Comparison of ENCODE assay signal across 6 cellular contexts in the genomic region with DNA sequence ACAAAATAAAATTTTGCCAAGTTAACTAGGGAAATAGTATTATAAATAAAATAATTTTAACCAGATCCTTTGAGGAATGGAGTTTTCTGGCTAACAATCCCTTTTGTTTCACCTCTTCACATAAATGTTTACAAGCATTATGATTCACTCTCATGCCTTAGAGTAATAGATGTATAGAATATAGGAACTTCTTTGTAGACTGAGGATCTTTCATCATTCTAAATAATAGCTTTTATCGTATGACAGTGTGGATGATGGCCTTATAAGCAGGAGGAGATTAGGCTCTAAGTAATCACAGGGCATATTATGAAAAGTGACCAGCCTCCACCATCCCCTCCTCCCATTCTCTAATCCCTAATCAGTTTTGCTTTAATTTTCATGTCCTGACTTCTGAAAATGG. TPM values are rescaled to one million over a fixed set of nuclear protein-coding genes. Genes with fewer than 3 reads are reported as not detected.
"Had no signal": no experiment of that assay in that cellular context is flagged by ENCODE, and none has a peak within 500 bp of the region (broad histone marks: within the 10 kb centered on the region; RNA-seq: fewer than 3 reads in every experiment).

No MANE protein-coding gene starts in this region.

- H3K9me3 Mint-ChIP-seq: GM23338, H9 had no signal

- H3K4me2 ChIP-seq: GM23338 had no signal

- DNase-seq: H9, HCEC 1CT, IMR-90 had no signal

- H3K4me3 Mint-ChIP-seq: GM23338, H9 had no signal

- ATAC-seq: GM23338, K562 had no signal

- H3K4me3 ChIP-seq: GM23338, K562 had no signal

- H2AFZ ChIP-seq: GM23338 had no signal

- H3K27ac Mint-ChIP-seq: GM23338, H9 had no signal

RNA-seq across cellular contexts. Expression of gene CPED1, which starts 24.4 kb away (rescaled TPM):
- total RNA-seq: HT-29 had no signal
